In the genomic region with DNA sequence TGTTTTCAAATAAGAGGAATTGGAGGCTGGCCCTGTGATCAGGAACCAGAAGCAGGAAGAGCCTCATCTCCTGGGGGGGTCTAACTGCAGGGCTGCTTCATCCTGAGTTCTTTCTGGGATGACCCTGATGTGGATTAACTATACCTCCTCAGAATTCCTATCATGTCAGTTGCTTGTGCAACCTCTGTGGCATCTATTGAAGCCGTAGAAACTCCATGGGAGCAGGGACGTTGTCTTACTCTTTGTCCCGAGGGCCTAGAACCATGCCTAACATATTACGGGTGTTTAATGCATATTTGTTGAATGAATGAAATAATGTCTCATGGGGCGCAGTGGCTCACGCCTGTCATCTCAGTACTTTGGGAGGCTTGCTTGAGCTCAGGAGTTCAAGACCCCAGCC, we compare ENCODE assay signal across 3 cellular contexts.
"Had no signal": no experiment of that assay in that cellular context is flagged by ENCODE, and none has a peak within 500 bp of the region (broad histone marks: within the 10 kb centered on the region; RNA-seq: fewer than 3 reads in every experiment).

No MANE protein-coding gene starts in this region.

- ATAC-seq: GM12878 had no signal

- DNase-seq: GDM1, GF-D8 had no signal

- H3K4me3 ChIP-seq: GM12878 had no signal
